ENCODE assay signal across 20 cellular contexts in the genomic region with DNA sequence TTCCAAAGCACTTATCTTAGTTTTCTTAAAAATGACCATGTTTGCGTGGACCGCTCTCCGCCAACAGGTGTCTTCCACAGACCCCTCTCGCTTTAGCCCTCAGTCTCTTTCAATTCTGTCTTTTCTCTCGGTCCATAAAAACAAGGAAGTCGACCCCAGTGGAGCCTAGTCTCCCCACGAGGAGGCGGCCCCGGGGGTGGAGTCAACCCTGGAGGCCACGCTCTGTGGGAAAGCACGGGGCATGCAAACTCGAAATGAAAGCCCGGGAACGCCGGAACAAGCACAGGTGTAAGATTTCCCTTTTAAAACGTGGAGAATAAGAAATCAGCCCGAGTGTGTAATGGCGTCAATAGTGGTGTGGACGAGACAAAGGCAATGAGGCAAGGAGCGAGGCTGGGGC.
"Had no signal": no experiment of that assay in that cellular context is flagged by ENCODE, and none has a peak within 500 bp of the region (broad histone marks: within the 10 kb centered on the region; RNA-seq: fewer than 3 reads in every experiment).

No MANE protein-coding gene starts in this region.

- H2AFZ ChIP-seq: hepatocyte had no signal

- H3K4me1 ChIP-seq: ascending aorta, breast epithelium, sigmoid colon, spleen, upper lobe of right lung had no signal

- H3K36me3 Mint-ChIP-seq: activated naive CD4-positive, alpha-beta T cell treated with anti-CD3 and anti-CD28 coated beads, Interleukin-2, amount 10 ng/mL, durations not matched to agents 7 days and 5 days; natural killer cell; stimulated activated naive B cell treated with anti-CD40 and anti-IgM and Interleukin-4, amounts not matched to agents 10 μg/mL and 1 μg/mL and 100 μg/mL, for 72 hours had no signal

- H3K4me3 Mint-ChIP-seq: activated naive CD4-positive, alpha-beta T cell treated with anti-CD3 and anti-CD28 coated beads, Interleukin-2, amount 10 ng/mL, durations not matched to agents 7 days and 5 days; activated T-cell treated with anti-CD3 and anti-CD28 coated beads, Interleukin-2, amount 50 U/mL, for 4 hours; natural killer cell; stimulated activated naive B cell treated with anti-CD40 and anti-IgM and Interleukin-4, amounts not matched to agents 10 μg/mL and 1 μg/mL and 100 μg/mL, for 72 hours; T-helper 2 cell treated with Interferon-gamma antibody and Interleukin-4, amounts not matched to agents 5 μg/mL and 100 μg/mL, for 36 hours had no signal

- H3K4me3 ChIP-seq: ascending aorta, breast epithelium, hepatocyte, lung, sigmoid colon, spleen, thoracic aorta, upper lobe of right lung had no signal

- H3K27ac ChIP-seq: ascending aorta, breast epithelium, hepatocyte, neutrophil, sigmoid colon, spleen, thoracic aorta, upper lobe of right lung had no signal

- H3K4me2 ChIP-seq: hepatocyte had no signal

- H3K9me3 Mint-ChIP-seq: activated naive CD4-positive, alpha-beta T cell treated with anti-CD3 and anti-CD28 coated beads, Interleukin-2, amount 10 ng/mL, durations not matched to agents 7 days and 5 days; activated T-cell treated with anti-CD3 and anti-CD28 coated beads, Interleukin-2, amount 50 U/mL, for 4 hours; natural killer cell; stimulated activated naive B cell treated with anti-CD40 and anti-IgM and Interleukin-4, amounts not matched to agents 10 μg/mL and 1 μg/mL and 100 μg/mL, for 72 hours; T-helper 2 cell treated with Interferon-gamma antibody and Interleukin-4, amounts not matched to agents 5 μg/mL and 100 μg/mL, for 36 hours had no signal

- ATAC-seq: activated T-cell treated with anti-CD3 and anti-CD28 coated beads, Interleukin-2, amount 50 U/mL, for 4 hours; left lobe of liver; natural killer cell; stimulated activated naive B cell treated with anti-CD40 and anti-IgM and Interleukin-4, amounts not matched to agents 10 μg/mL and 1 μg/mL and 100 μg/mL, for 72 hours; upper lobe of right lung had no signal

- H3K27ac Mint-ChIP-seq: activated naive CD4-positive, alpha-beta T cell treated with anti-CD3 and anti-CD28 coated beads, Interleukin-2, amount 10 ng/mL, durations not matched to agents 7 days and 5 days; natural killer cell; stimulated activated naive B cell treated with anti-CD40 and anti-IgM and Interleukin-4, amounts not matched to agents 10 μg/mL and 1 μg/mL and 100 μg/mL, for 72 hours; T-helper 2 cell treated with Interferon-gamma antibody and Interleukin-4, amounts not matched to agents 5 μg/mL and 100 μg/mL, for 36 hours had no signal

- H3K27me3 ChIP-seq: ascending aorta, breast epithelium, hepatocyte, sigmoid colon, upper lobe of right lung had no signal

- H3K79me2 ChIP-seq: hepatocyte had no signal

- H3K27me3 Mint-ChIP-seq: activated naive CD4-positive, alpha-beta T cell treated with anti-CD3 and anti-CD28 coated beads, Interleukin-2, amount 10 ng/mL, durations not matched to agents 7 days and 5 days had no signal

- H3K9me3 ChIP-seq: ascending aorta, breast epithelium, neutrophil, sigmoid colon, spleen, thoracic aorta, upper lobe of right lung had no signal

- DNase-seq: activated CD4-positive, alpha-beta T cell treated with anti-CD3 and anti-CD28 coated beads, Interleukin-2, amount 50 U/mL, for 1 hour; activated CD8-positive, alpha-beta memory T cell treated with anti-CD3 and anti-CD28 coated beads, Interleukin-2, amount 50 U/mL, for 4 hours; activated effector memory CD4-positive, alpha-beta T cell treated with Interleukin-2 at 50 U/mL for 16 hours; activated naive CD4-positive, alpha-beta T cell treated with anti-CD3 and anti-CD28 coated beads, Interleukin-2, amount 10 ng/mL, durations not matched to agents 7 days and 5 days; activated T-cell treated with anti-CD3 and anti-CD28 coated beads, Interleukin-2, amount 50 U/mL, for 4 hours; effector CD4-positive, alpha-beta T cell; islet precursor cell; natural killer cell; sigmoid colon; spleen; stimulated activated naive B cell treated with anti-CD40 and anti-IgM and Interleukin-4, amounts not matched to agents 10 μg/mL and 1 μg/mL and 100 μg/mL, for 72 hours; upper lobe of right lung had no signal

- H3K36me3 ChIP-seq: ascending aorta, breast epithelium, neutrophil, sigmoid colon, spleen, thoracic aorta, upper lobe of right lung had no signal

- H3K4me1 Mint-ChIP-seq: activated naive CD4-positive, alpha-beta T cell treated with anti-CD3 and anti-CD28 coated beads, Interleukin-2, amount 10 ng/mL, durations not matched to agents 7 days and 5 days; natural killer cell; stimulated activated naive B cell treated with anti-CD40 and anti-IgM and Interleukin-4, amounts not matched to agents 10 μg/mL and 1 μg/mL and 100 μg/mL, for 72 hours had no signal
